8 cellular contexts compared by ENCODE assay signal in the genomic region with DNA sequence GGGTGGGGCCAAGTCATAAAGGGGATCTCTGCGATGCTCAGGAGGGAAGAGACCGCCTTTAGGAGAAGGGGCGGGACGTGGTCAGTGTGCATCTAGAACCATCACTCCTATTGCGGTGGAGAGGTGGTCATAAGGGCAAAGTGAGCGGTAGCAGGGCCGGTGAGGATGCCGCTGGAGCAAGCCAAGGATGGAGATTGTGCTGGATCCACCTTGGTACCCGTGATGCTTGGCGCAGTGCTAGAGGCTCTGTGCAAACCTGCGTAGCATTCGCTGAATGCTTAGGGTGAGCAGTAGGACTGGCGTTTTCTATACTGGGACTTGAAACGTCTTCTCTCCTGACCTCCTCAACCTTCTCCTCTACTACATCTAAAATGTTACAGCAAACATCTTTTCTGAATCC.
"Had no signal": no experiment of that assay in that cellular context is flagged by ENCODE, and none has a peak within 500 bp of the region (broad histone marks: within the 10 kb centered on the region; RNA-seq: fewer than 3 reads in every experiment).

No MANE protein-coding gene starts in this region.

- H3K4me3 ChIP-seq: GM23248, K562 had no signal

- ATAC-seq: HepG2, K562 had no signal

- H2AFZ ChIP-seq: GM23248 had no signal

- H3K27ac ChIP-seq: GM23248, HL-60 had no signal

- H3K9ac ChIP-seq: GM23248 had no signal

- DNase-seq: GOT3, H9, HCEC 1CT, KG1 had no signal
